16 cellular contexts compared by ENCODE assay signal in genomic region chr12:92528097-92528496, GRCh38.
DNase-seq lines count a peak whose midpoint lies in the region; ATAC-seq, FAIRE-seq and TF ChIP-seq lines count a peak whose summit lies in the region.
"Had no signal": no experiment of that assay in that cellular context is flagged by ENCODE, and none has a peak within 500 bp of the region (broad histone marks: within the 10 kb centered on the region; RNA-seq: fewer than 3 reads in every experiment).

No MANE protein-coding gene starts in this region.

- no peak overlapping the region for H3K9ac ChIP-seq in K562 (ENCODE audit: insufficient read depth in 1 of 2, low read depth in 2 of 2, low read length in 2 of 2)
- H3K9ac ChIP-seq: BLaER1 had no signal

- H3K4me1 Mint-ChIP-seq in activated naive CD4-positive, alpha-beta T cell treated with anti-CD3 and anti-CD28 coated beads for 36 hours (ENCODE audit: low read depth) = peaks cover 19% of the 10 kb centered on the region

- H3K27ac ChIP-seq in K562 (ENCODE audit: extremely low read depth, low read depth, low read length) = no peak overlapping the region
- H3K27ac ChIP-seq: 22Rv1, BLaER1 had no signal

- no peak for TF ChIP-seq EP300 in K562 (IDR thresholded peaks at IDR 0.05; ENCODE audit: low read length)

- ATAC-seq in K562 = no peak
- ATAC-seq in HG02763 (IDR thresholded peaks at IDR 0.05; ENCODE audit: unreplicated experiment) = no peak
- ATAC-seq: GM12878, HCT116 had no signal

- no peak for TF ChIP-seq RAD21 in K562 (CRISPR knock-in tag; conservative IDR thresholded peaks at IDR 0.05 in 1 of 2, IDR thresholded peaks at IDR 0.05 in 1 of 2)

- no peaks in the 10 kb centered on the region for H3K79me2 ChIP-seq in K562 (ENCODE audit: control insufficient read depth, insufficient read depth, low read length)

- no peak overlapping the region for H2AFZ ChIP-seq in K562 (ENCODE audit: low read depth, low read length)

- H4K20me1 ChIP-seq in K562 (replicated peaks; ENCODE audit: control insufficient read depth, insufficient read depth, low read length) = no peaks in the 10 kb centered on the region
- H4K20me1 ChIP-seq: BLaER1 had no signal

- TF ChIP-seq CTCF in K562 (IDR thresholded peaks at IDR 0.05 in 2 of 3, conservative IDR thresholded peaks at IDR 0.05 in 1 of 3; ENCODE audit: insufficient read depth in 2 of 3, low read depth in 1 of 3, low read length in 3 of 3) (no peak), fibroblast of villous mesenchyme (IDR thresholded peaks at IDR 0.05; ENCODE audit: insufficient read depth, low read depth, low read length) (peak; percentile 11)

- H3K4me3 Mint-ChIP-seq in activated naive CD4-positive, alpha-beta T cell treated with anti-CD3 and anti-CD28 coated beads for 36 hours = no peak overlapping the region
- H3K4me3 Mint-ChIP-seq: CD8-positive, alpha-beta memory T cell had no signal

- POLR2A ChIA-PET in K562 (lab: Yijun Ruan, JAX) = no interaction called here

- no peaks in the 10 kb centered on the region for H3K4me1 ChIP-seq in K562 (replicated peaks in 1 of 2; ENCODE audit: control insufficient read depth in 2 of 2, insufficient read depth in 2 of 2, low read length in 2 of 2)
- H3K4me1 ChIP-seq: Caco-2 had no signal

- H3K36me3 ChIP-seq in K562 (ENCODE audit: control insufficient read depth, insufficient read depth, low read length) = no peaks in the 10 kb centered on the region

- H3K36me3 Mint-ChIP-seq in activated naive CD4-positive, alpha-beta T cell treated with anti-CD3 and anti-CD28 coated beads for 36 hours (ENCODE audit: low read depth) = peaks cover 5% of the 10 kb centered on the region

- CTCF ChIA-PET in K562 (lab: Yijun Ruan, JAX; ENCODE audit: low intra/inter-chr PET ratio) = no interaction called here
- CTCF ChIA-PET in activated naive CD4-positive, alpha-beta T cell treated with anti-CD3 and anti-CD28 coated beads for 36 hours (lab: Charles Lee) = no interaction called here

- H3K27ac Mint-ChIP-seq in activated naive CD4-positive, alpha-beta T cell treated with anti-CD3 and anti-CD28 coated beads for 36 hours = no peak overlapping the region
- H3K27ac Mint-ChIP-seq: CD8-positive, alpha-beta memory T cell had no signal

- H3K4me2 ChIP-seq in K562 (ENCODE audit: insufficient read depth, low read length) = no peak overlapping the region
- H3K4me2 ChIP-seq: BLaER1 had no signal

- FAIRE-seq in GM19239 (lab: Jason Lieb, UNC) = peak; percentile 83
- no peak for FAIRE-seq in K562 (lab: Jason Lieb, UNC)
- FAIRE-seq: GM12878 had no signal

- in situ Hi-C loops in K562 (cut with MboI) = no loop called here

- H3K27me3 ChIP-seq in K562 (ENCODE audit: control insufficient read depth in 2 of 2, insufficient read depth in 2 of 2, low read length in 2 of 2) = no peaks in the 10 kb centered on the region
- H3K27me3 ChIP-seq: BLaER1 had no signal

- peaks cover 4% of the 10 kb centered on the region for H3K9me3 Mint-ChIP-seq in activated naive CD4-positive, alpha-beta T cell treated with anti-CD3 and anti-CD28 coated beads for 36 hours

- H3K9me1 ChIP-seq in K562 (ENCODE audit: control insufficient read depth, insufficient read depth, low read length) = no peaks in the 10 kb centered on the region

- intact Hi-C loops in K562 (cut with micrococcal nuclease) = no loop called here
- intact Hi-C loops in activated naive CD4-positive, alpha-beta T cell treated with anti-CD3 and anti-CD28 coated beads for 36 hours (cut with micrococcal nuclease) = no loop called here

- WGBS in K562 (ENCODE audit: insufficient coverage, low coverage, missing lambda C conversion rate) = 10% methylated on average over 2 of the region's 2 CpGs

- H3K27me3 Mint-ChIP-seq in activated naive CD4-positive, alpha-beta T cell treated with anti-CD3 and anti-CD28 coated beads for 36 hours (ENCODE audit: low read depth) = no peaks in the 10 kb centered on the region
- H3K27me3 Mint-ChIP-seq: CD8-positive, alpha-beta memory T cell had no signal

- no peak for TF ChIP-seq POLR2A in K562 (conservative IDR thresholded peaks at IDR 0.05)

- BruUV-seq in K562 (replicated peaks; lab: Mats Ljungman, UMichigan) = no TSS peak

- no peaks in the 10 kb centered on the region for H3K9me3 ChIP-seq in K562 (replicated peaks; ENCODE audit: control insufficient read depth, insufficient read depth, low read depth, low read length)
- H3K9me3 ChIP-seq: Caco-2 had no signal

- no peak overlapping the region for H3K4me3 ChIP-seq in K562
- no peak overlapping the region for H3K4me3 ChIP-seq in fibroblast of villous mesenchyme (ENCODE audit: low read depth, low read length)
- H3K4me3 ChIP-seq: BLaER1, GM12878 had no signal

- DNase-seq in DMS53 (lab: John Stamatoyannopoulos, UW) (peak; percentile 13), DMS53 treated with DMSO at 0.1 percent for 48 hours (lab: John Stamatoyannopoulos, UW; ENCODE audit: unreplicated experiment) (no peak), GM19239 (ENCODE audit: insufficient read length, low spot score) (no peak), K562 (ENCODE audit: extremely low read depth in 1 of 4, low spot score in 3 of 4) (no peak), fibroblast of villous mesenchyme (ENCODE audit: low read depth) (no peak)
- DNase-seq in activated naive CD4-positive, alpha-beta T cell treated with anti-CD3 and anti-CD28 coated beads, Interleukin-2, amount 50 U/mL, for 16 hours = no peak
- no peak for DNase-seq in activated naive CD4-positive, alpha-beta T cell treated with anti-CD3 and anti-CD28 coated beads for 36 hours
- DNase-seq: AML-193; Caco-2; CD8-positive, alpha-beta memory T cell; DMS79 had no signal

TF ChIP-seq in K562, 482 proteins besides CTCF, POLR2A, EP300 and RAD21:
- no peak for TF ChIP-seq MEIS2 (IDR thresholded peaks at IDR 0.05; ENCODE audit: partially characterized antibody)
- TF ChIP-seq FOS (IDR thresholded peaks at IDR 0.05; ENCODE audit: extremely low read depth, insufficient read length) = no peak
- TF ChIP-seq ZNF77 (CRISPR knock-in tag; IDR thresholded peaks at IDR 0.05) = no peak
- TF ChIP-seq ZNF134 (CRISPR knock-in tag; conservative IDR thresholded peaks at IDR 0.05) = peak; percentile 90
- TF ChIP-seq TEAD1 (CRISPR knock-in tag; IDR thresholded peaks at IDR 0.05) = no peak
- TF ChIP-seq MED1 (CRISPR knock-in tag; IDR thresholded peaks at IDR 0.05; ENCODE audit: borderline replicate concordance) = no peak
- no peak for TF ChIP-seq PTBP1 (IDR thresholded peaks at IDR 0.05; ENCODE audit: low read depth, low read length)
- no peak for TF ChIP-seq THRA (IDR thresholded peaks at IDR 0.05)
- no peak for TF ChIP-seq ZBTB1 (CRISPR knock-in tag; IDR thresholded peaks at IDR 0.05; ENCODE audit: borderline replicate concordance, low read depth)
- no peak for TF ChIP-seq EHMT2 (IDR thresholded peaks at IDR 0.05)
- TF ChIP-seq GATAD2A (IDR thresholded peaks at IDR 0.05) = no peak
- TF ChIP-seq HDAC3 (IDR thresholded peaks at IDR 0.05; ENCODE audit: borderline replicate concordance, partially characterized antibody) = no peak
- TF ChIP-seq ARNT (IDR thresholded peaks at IDR 0.05) = no peak
- TF ChIP-seq RBM25 (IDR thresholded peaks at IDR 0.05; ENCODE audit: low read depth, low read length, severe bottlenecking) = peak; percentile 16
- no peak for TF ChIP-seq ZNF384 (IDR thresholded peaks at IDR 0.05; ENCODE audit: low read depth, low read length)
- TF ChIP-seq NR2F6 (CRISPR knock-in tag; IDR thresholded peaks at IDR 0.05) = no peak
